In genomic region chr11:69014084-69014935, GRCh38 we compare ENCODE assay signal across 10 cellular contexts. TPM values are rescaled to one million over a fixed set of nuclear protein-coding genes. Genes with fewer than 3 reads are reported as not detected.
DNase-seq lines count a peak whose midpoint lies in the region; ATAC-seq and TF ChIP-seq lines count a peak whose summit lies in the region.
"Had no signal": no experiment of that assay in that cellular context is flagged by ENCODE, and none has a peak within 500 bp of the region (broad histone marks: within the 10 kb centered on the region; RNA-seq: fewer than 3 reads in every experiment).

No MANE protein-coding gene starts in this region.

- H3K4me3 ChIP-seq in dorsolateral prefrontal cortex (peak overlapping the region in 32 of 59 donors; percentile 16 to 65 (median 52)), lower lobe of right lung (peak overlapping the region; percentile 54), transverse colon (peak overlapping the region in 3 of 4 donors; percentile 47 to 52 (median 49))

- DNase-seq in NCI-H2227 (lab: John Stamatoyannopoulos, UW; ENCODE audit: unreplicated experiment) (peak; percentile 70), dorsolateral prefrontal cortex (no peak), lower lobe of right lung (no peak), transverse colon (peak; percentile 65), amygdala (lab: John Stamatoyannopoulos, UW) (no peak), posterior vena cava (ENCODE audit: low spot score) (no peak)
- no peak for DNase-seq in NK-92 treated with Interleukin-12 subunit alpha and Interleukin-12 subunit beta, amount 100 ng/mL, for 24 hours (lab: John Stamatoyannopoulos, UW)
- DNase-seq: NCI-H2029 treated with DMSO at 0.1 percent for 48 hours had no signal

- TF ChIP-seq CTCF in dorsolateral prefrontal cortex (IDR thresholded peaks at IDR 0.05 in 54 of 56, conservative IDR thresholded peaks at IDR 0.05 in 2 of 56; ENCODE audit: low read depth in 1 of 56, partially characterized antibody in 56 of 56) (no peak), lower lobe of right lung (IDR thresholded peaks at IDR 0.05) (no peak), transverse colon (IDR thresholded peaks at IDR 0.05) (no peak)

- ATAC-seq in lower lobe of right lung, result peak; percentile 38 to 63

- 20 to 36% methylated on average over 1 to 30 of the region's 30 CpGs for WGBS in transverse colon (ENCODE audit: low coverage in 1 of 2), 2 donors

- no peak for TF ChIP-seq POLR2A in transverse colon (IDR thresholded peaks at IDR 0.05)

- peaks cover 34% of the 10 kb centered on the region for H3K4me1 ChIP-seq in lower lobe of right lung
- H3K4me1 ChIP-seq in transverse colon, result peaks cover 8 to 39% (median 24%) of the 10 kb centered on the region in 4 donors

- no peaks in the 10 kb centered on the region for H3K9me3 ChIP-seq in lower lobe of right lung
- no peaks in the 10 kb centered on the region for H3K9me3 ChIP-seq in transverse colon
- H3K9me3 ChIP-seq: neutrophil had no signal

- H3K27me3 ChIP-seq in dorsolateral prefrontal cortex (peaks cover 0 to 50% (median 22%) of the 10 kb centered on the region in 45 donors), lower lobe of right lung (ENCODE audit: low read depth) (peaks cover 56% of the 10 kb centered on the region), transverse colon (peaks cover 47% of the 10 kb centered on the region)

- TF ChIP-seq EP300 in transverse colon (IDR thresholded peaks at IDR 0.05; ENCODE audit: low read depth), result no peak

- in situ Hi-C loops in transverse colon (cut with MboI; ENCODE audit: low pct_ligation_motif_present in 1 of 4, low pct_unique_long_range_greater_than_20kb in 1 of 4, low sequenced_read_pairs in 3 of 4), result no loop called here

- intact Hi-C loops in dorsolateral prefrontal cortex (cut with DNase I) (no loop called here), lower lobe of right lung (cut with DNase I) (no loop called here), transverse colon (cut with DNase I; ENCODE audit: low total_unique reads) (loop anchor here (5.0 kb wide), 1 partner anchor 73 kb away; no protein-coding TSS in a partner anchor), posterior vena cava (cut with DNase I) (loop anchor here (5.0 to 10.0 kb wide), 3 partner anchors 70 to 1880 kb away; no protein-coding TSS in a partner anchor)

- no peaks in the 10 kb centered on the region for H3K36me3 ChIP-seq in lower lobe of right lung
- no peaks in the 10 kb centered on the region for H3K36me3 ChIP-seq in transverse colon
- H3K36me3 ChIP-seq: neutrophil had no signal

- H3K27ac ChIP-seq in dorsolateral prefrontal cortex (peak overlapping the region in 25 of 59 donors; percentile 4 to 86 (median 63)), lower lobe of right lung (peak overlapping the region; percentile 77), transverse colon (peak overlapping the region; percentile 87 to 98 (median 94))
- H3K27ac ChIP-seq: epithelial cell of prostate, neutrophil had no signal

RNA-seq across cellular contexts. Expression of gene MRGPRF, which starts 1.3 kb away (rescaled TPM):
- total RNA-seq in dorsolateral prefrontal cortex, result 10 to 100 TPM in 4 of 120 experiments, 1 to 10 TPM in 109, under 1 TPM in 7; 0.73 to 15.7 (median 3.0) TPM
- total RNA-seq in lower lobe of right lung, result 11.5 TPM
- total RNA-seq in transverse colon, result 100 to 1,000 TPM in 1 of 4 donors, 10 to 100 TPM in 3; 17.9 to 119 (median 43.6) TPM
- total RNA-seq in posterior vena cava, result 100 to 1,000 TPM; 117 to 138 TPM

RNA-seq across cellular contexts. Expression of gene MRGPRD, which starts 33.5 kb away (rescaled TPM):
- total RNA-seq in dorsolateral prefrontal cortex, result not detected
- total RNA-seq in lower lobe of right lung, result not detected
- not detected for total RNA-seq in transverse colon
- total RNA-seq in posterior vena cava, result not detected

RNA-seq across cellular contexts. Expression of gene TPCN2, which starts 34.4 kb away (rescaled TPM):
- total RNA-seq in dorsolateral prefrontal cortex (10 to 100 TPM; 15.3 to 43.5 (median 27.6) TPM), lower lobe of right lung (18.2 TPM), transverse colon (10 to 100 TPM; 16.8 to 25.4 (median 20.7) TPM), posterior vena cava (10 to 100 TPM; 24.8 to 25.4 TPM)

Comparison
In these comparisons a context has a peak if more than half of its experiments do, and no peak if none do; other contexts are left out.
1. DNase-seq: peak in NCI-H2227 (single experiment) and transverse colon (single experiment); none in dorsolateral prefrontal cortex (0 of 10), lower lobe of right lung (single experiment), NK-92 treated with Interleukin-12 subunit alpha and Interleukin-12 subunit beta, amount 100 ng/mL, for 24 hours (single experiment), amygdala (0 of 56) and posterior vena cava (single experiment).
2. intact Hi-C loops: an anchor here in transverse colon (5.0 kb wide) and posterior vena cava (5.0 to 10.0 kb wide); none called in dorsolateral prefrontal cortex and lower lobe of right lung.
3. Peak in every context shown above with its lines, with median percentiles within 50 percentile points of each other: H3K4me3 ChIP-seq.